13 cellular contexts compared by ENCODE assay signal in genomic region chr9:111902396-111903147, GRCh38. TPM values are rescaled to one million over a fixed set of nuclear protein-coding genes. Genes with fewer than 3 reads are reported as not detected.
DNase-seq lines count a peak whose midpoint lies in the region; ATAC-seq and TF ChIP-seq lines count a peak whose summit lies in the region.
"Had no signal": no experiment of that assay in that cellular context is flagged by ENCODE, and none has a peak within 500 bp of the region (broad histone marks: within the 10 kb centered on the region; RNA-seq: fewer than 3 reads in every experiment).

No MANE protein-coding gene starts in this region.

- H3K79me2 ChIP-seq in PC-3 (ENCODE audit: low read length): peaks cover 100% of the 10 kb centered on the region
- peaks cover 94% of the 10 kb centered on the region for H3K79me2 ChIP-seq in OCI-LY7 (ENCODE audit: insufficient read depth, low read depth, low read length)

- POLR2A ChIA-PET in AG04449 (lab: Yijun Ruan, JAX) (interaction anchor here (0.6 to 1.4 kb wide), 4 partner anchors 55 to 172 kb away, joined by 3 to 9 read pairs (median 4); no protein-coding TSS in a partner anchor), PC-3 (lab: Charles Lee; ENCODE audit: unreplicated experiment) (no interaction called here), OCI-LY7 (lab: Charles Lee) (interaction anchor here (1.1 to 3.4 kb wide), 4 partner anchors 14 to 21 kb away, joined by 3 to 16 read pairs (median 5); no protein-coding TSS in a partner anchor)

- H3K27ac ChIP-seq in PC-3 (ENCODE audit: low read length) (no peak overlapping the region), OCI-LY7 (ENCODE audit: low read depth, low read length, poor library complexity, severe bottlenecking) (no peak overlapping the region)
- H3K27ac ChIP-seq: uterus had no signal

- CTCF ChIA-PET in AG04449 (lab: Yijun Ruan, JAX) (interaction anchor here (0.8 to 2.5 kb wide), 5 partner anchors 13 to 459 kb away, joined by 3 to 7 read pairs (median 4); no protein-coding TSS in a partner anchor), PC-3 (lab: Charles Lee) (no interaction called here), OCI-LY7 (lab: Charles Lee; ENCODE audit: unreplicated experiment) (no interaction called here)

- peak overlapping the region; percentile 81 for H3K4me3 ChIP-seq in AG04449 (ENCODE audit: low read depth, low read length)
- H3K4me3 ChIP-seq in PC-3 (ENCODE audit: low read length): no peak overlapping the region
- no peak overlapping the region for H3K4me3 ChIP-seq in mucosa of descending colon
- H3K4me3 ChIP-seq in OCI-LY7 (ENCODE audit: low read depth, low read length, poor library complexity, severe bottlenecking): no peak overlapping the region
- H3K4me3 ChIP-seq: uterus had no signal

- no peak overlapping the region for H2AFZ ChIP-seq in PC-3 (ENCODE audit: low read length)
- no peak overlapping the region for H2AFZ ChIP-seq in OCI-LY7 (ENCODE audit: low read length)

- H3K36me3 ChIP-seq in PC-3 (ENCODE audit: low read depth, low read length) (no peaks in the 10 kb centered on the region), mucosa of descending colon (ENCODE audit: low read depth) (no peaks in the 10 kb centered on the region), OCI-LY7 (ENCODE audit: insufficient read depth, low read length) (peaks cover 35% of the 10 kb centered on the region)
- H3K36me3 ChIP-seq: uterus had no signal

- H3K4me1 ChIP-seq in PC-3 (ENCODE audit: insufficient read depth, low read length) (peaks cover 35% of the 10 kb centered on the region), mucosa of descending colon (ENCODE audit: low read depth) (peaks cover 24% of the 10 kb centered on the region), OCI-LY7 (ENCODE audit: insufficient read depth, low read length, poor library complexity, severe bottlenecking) (peaks cover 28% of the 10 kb centered on the region)
- H3K4me1 ChIP-seq: uterus had no signal

- no peaks in the 10 kb centered on the region for H3K9me3 ChIP-seq in PC-3 (ENCODE audit: low read length)
- no peaks in the 10 kb centered on the region for H3K9me3 ChIP-seq in mucosa of descending colon
- H3K9me3 ChIP-seq in OCI-LY7 (ENCODE audit: low read length): peaks cover 7% of the 10 kb centered on the region; the same call in 1 of the 2 replicates
- H3K9me3 ChIP-seq: uterus had no signal

- H3F3A ChIP-seq in PC-3 (ENCODE audit: low read length, unreplicated experiment): no peaks in the 10 kb centered on the region

- H4K20me1 ChIP-seq in PC-3 (ENCODE audit: low read length) (peaks cover 75% of the 10 kb centered on the region), OCI-LY7 (ENCODE audit: insufficient read depth, low read length) (peaks cover 20% of the 10 kb centered on the region; the same call in 1 of the 2 replicates)

- H3K4me2 ChIP-seq in PC-3 (ENCODE audit: low read length): peak overlapping the region; percentile 24
- no peak overlapping the region for H3K4me2 ChIP-seq in OCI-LY7 (ENCODE audit: low read length)

- H3K9ac ChIP-seq in PC-3 (ENCODE audit: low read length): no peak overlapping the region

- no peak for TF ChIP-seq CTCF in AG04449 (IDR thresholded peaks at IDR 0.05; ENCODE audit: insufficient read depth, low read length, missing control alignments)
- TF ChIP-seq CTCF in PC-3 (conservative IDR thresholded peaks at IDR 0.05; ENCODE audit: low read depth, low read length): no peak
- no peak for TF ChIP-seq CTCF in mucosa of descending colon (IDR thresholded peaks at IDR 0.05)
- no peak for TF ChIP-seq CTCF in OCI-LY7 (conservative IDR thresholded peaks at IDR 0.05; ENCODE audit: low read length)

- H3K9me2 ChIP-seq in PC-3 (replicated peaks; ENCODE audit: low read length): no peaks in the 10 kb centered on the region
- H3K9me2 ChIP-seq in OCI-LY7 (ENCODE audit: insufficient read depth, low read length): no peaks in the 10 kb centered on the region

- DNase-seq in AG04449 (ENCODE audit: low read depth, low spot score) (no peak), PC-3 (no peak), dermis blood vessel endothelial cell (peak; percentile 62), mucosa of descending colon (no peak), NCI-H345 treated with DMSO at 0.1 percent for 48 hours (lab: John Stamatoyannopoulos, UW; ENCODE audit: unreplicated experiment) (no peak), MV-4-11 (lab: John Stamatoyannopoulos, UW) (no peak), OCI-LY7 (ENCODE audit: low spot score) (no peak)
- DNase-seq: activated T-cell treated with anti-CD3 and anti-CD28 coated beads, Interleukin-2, amount 50 U/mL, for 48 hours; KBM-7; NCI-H2029; NK-92 treated with Interleukin-12 subunit alpha and Interleukin-12 subunit beta, amount 100 ng/mL, for 24 hours; uterus had no signal

- no peaks in the 10 kb centered on the region for H3K27me3 ChIP-seq in PC-3 (ENCODE audit: low read length)
- H3K27me3 ChIP-seq: uterus had no signal

- intact Hi-C loops in PC-3 (cut with micrococcal nuclease) (no loop called here), mucosa of descending colon (cut with DNase I, micrococcal nuclease) (no loop called here), OCI-LY7 (cut with micrococcal nuclease; ENCODE audit: unreplicated experiment) (no loop called here)

- ATAC-seq in PC-3: no peak
- ATAC-seq in mucosa of descending colon: peak; percentile 35
- ATAC-seq in HG02885 (IDR thresholded peaks at IDR 0.05; ENCODE audit: poor library complexity, unreplicated experiment): no peak

- BruUV-seq in PC-3 (replicated peaks; lab: Mats Ljungman, UMichigan): no TSS peak
- no TSS peak for BruUV-seq in OCI-LY7 (replicated peaks; lab: Mats Ljungman, UMichigan)

RNA-seq across cellular contexts. Expression of gene UGCG, which starts 6.0 kb away (rescaled TPM):
- total RNA-seq in PC-3 (2014; rRNA removed) (27.0 and 29.4 TPM in 2 replicates), dermis blood vessel endothelial cell (63.8 and 112 TPM in 2 replicates), mucosa of descending colon (10 to 100 TPM; 36.5 to 48.2 (median 39.8) TPM), OCI-LY7 (2022) (12.9 and 16.5 TPM in 2 replicates)
- total RNA-seq in OCI-LY7 (2014; rRNA removed; shearing (Covaris generic)): 12.0 and 14.7 TPM in 2 replicates
